ENCODE assay signal across 13 cellular contexts in the genomic region with DNA sequence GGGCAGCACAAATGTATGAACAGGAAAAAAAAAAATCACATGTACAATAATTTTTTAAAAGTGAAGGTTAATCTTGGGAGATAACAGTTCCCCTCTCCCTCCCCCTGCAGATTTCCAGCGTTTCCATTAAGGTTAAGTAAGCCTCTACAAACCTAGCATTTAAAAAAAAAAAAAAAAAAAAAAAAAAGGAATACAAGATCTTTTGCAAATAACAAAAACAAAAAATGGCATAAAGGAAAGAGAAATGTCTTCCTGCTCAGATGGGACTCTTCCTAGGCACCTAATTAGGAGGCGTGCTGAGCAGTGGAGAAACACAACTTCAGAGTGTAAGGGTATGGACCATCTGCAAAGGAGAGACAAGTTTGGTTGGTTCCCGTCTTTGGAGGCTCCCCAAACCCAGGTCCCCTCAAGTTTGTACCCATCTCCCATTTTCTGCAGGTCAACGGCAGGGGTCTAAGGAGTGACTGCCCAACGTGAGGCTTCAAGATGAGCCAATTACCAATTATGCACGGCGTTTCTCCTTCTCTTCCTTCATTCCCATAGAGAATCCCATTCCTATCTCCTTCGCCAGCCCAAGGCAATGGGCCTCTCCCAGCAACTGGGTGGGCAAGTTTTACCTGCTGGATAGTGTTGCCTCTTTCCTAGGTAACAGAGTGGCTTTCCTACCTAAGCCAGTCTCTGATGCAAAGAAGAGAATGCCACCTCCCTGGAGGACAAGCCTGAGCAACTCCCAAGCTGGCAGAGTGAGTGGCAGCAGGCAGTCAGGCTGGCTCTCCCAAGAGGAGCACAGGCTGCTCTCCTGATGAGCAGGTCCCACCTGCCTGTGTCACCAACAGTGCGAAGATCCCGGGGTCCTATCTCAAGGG. TPM values are rescaled to one million over a fixed set of nuclear protein-coding genes. Genes with fewer than 3 reads are reported as not detected.
DNase-seq lines count a peak whose midpoint lies in the region; ATAC-seq and TF ChIP-seq lines count a peak whose summit lies in the region.
"Had no signal": no experiment of that assay in that cellular context is flagged by ENCODE, and none has a peak within 500 bp of the region (broad histone marks: within the 10 kb centered on the region; RNA-seq: fewer than 3 reads in every experiment).

No MANE protein-coding gene starts in this region.

- H3K36me3 Mint-ChIP-seq in activated naive CD4-positive, alpha-beta T cell treated with anti-CD3 and anti-CD28 coated beads, Interleukin-2, amount 50 U/mL, for 72 hours = peaks cover 30 to 36% of the 10 kb centered on the region in 2 donors
- H3K36me3 Mint-ChIP-seq in activated B cell treated with CpG ODN at 0.5 μM for 24 hours (ENCODE audit: low read depth) (peaks cover 69% of the 10 kb centered on the region), immature natural killer cell (peaks cover 11 to 50% (median 30%) of the 10 kb centered on the region in 3 donors)

- no peak for ATAC-seq in activated naive CD4-positive, alpha-beta T cell treated with anti-CD3 and anti-CD28 coated beads, Interleukin-2, amount 50 U/mL, for 72 hours
- ATAC-seq in activated B cell treated with CpG ODN at 0.5 μM for 24 hours (ENCODE audit: low read depth) (no peak), HG03460 (IDR thresholded peaks at IDR 0.05; ENCODE audit: unreplicated experiment) (no peak)
- ATAC-seq: stimulated activated naive CD8-positive, alpha-beta T cell treated with anti-CD3 and anti-CD28 coated beads, Interleukin-15, Interleukin-2, amounts not matched to agents 100 U/mL and 50 U/mL, for 24 hours had no signal

- intact Hi-C loops in activated B cell treated with CpG ODN at 0.5 μM for 24 hours (cut with micrococcal nuclease) = no loop called here
- intact Hi-C loops in dorsolateral prefrontal cortex (cut with DNase I) = loop anchor here in 1 of 2 donors (5.0 kb wide), 1 partner anchor 109 kb away; no protein-coding TSS in a partner anchor

- H3K4me1 ChIP-seq in stomach smooth muscle (ENCODE audit: control insufficient read depth, insufficient read depth, low read length) = peaks cover 24% of the 10 kb centered on the region

- no peak overlapping the region for H3K4me3 Mint-ChIP-seq in activated B cell treated with CpG ODN at 0.5 μM for 24 hours
- no peak overlapping the region for H3K4me3 Mint-ChIP-seq in immature natural killer cell

- H3K27me3 Mint-ChIP-seq in activated B cell treated with CpG ODN at 0.5 μM for 24 hours (no peaks in the 10 kb centered on the region), immature natural killer cell (ENCODE audit: low read depth in 3 of 3) (peaks cover 12 to 17% (median 14%) of the 10 kb centered on the region in 3 donors)

- H3K9me3 Mint-ChIP-seq in activated naive CD4-positive, alpha-beta T cell treated with anti-CD3 and anti-CD28 coated beads, Interleukin-2, amount 50 U/mL, for 72 hours = no peaks in the 10 kb centered on the region
- H3K9me3 Mint-ChIP-seq in activated B cell treated with CpG ODN at 0.5 μM for 24 hours = no peaks in the 10 kb centered on the region
- H3K9me3 Mint-ChIP-seq in immature natural killer cell = no peaks in the 10 kb centered on the region

- TF ChIP-seq CTCF in activated B cell treated with CpG ODN at 0.5 μM for 24 hours (IDR thresholded peaks at IDR 0.05) (no peak), dorsolateral prefrontal cortex (IDR thresholded peaks at IDR 0.05 in 54 of 56, conservative IDR thresholded peaks at IDR 0.05 in 2 of 56; ENCODE audit: low read depth in 1 of 56, partially characterized antibody in 56 of 56) (no peak)

- no peak for DNase-seq in activated naive CD4-positive, alpha-beta T cell treated with anti-CD3 and anti-CD28 coated beads, Interleukin-2, amount 50 U/mL, for 72 hours (ENCODE audit: low spot score in 2 of 2)
- no peak for DNase-seq in activated naive CD4-positive, alpha-beta T cell treated with Interleukin-2 at 50 U/mL for 16 hours
- no peak for DNase-seq in activated B cell treated with CpG ODN at 0.5 μM for 24 hours
- no peak for DNase-seq in immature natural killer cell
- no peak for DNase-seq in ACHN
- DNase-seq in dorsolateral prefrontal cortex = no peak
- DNase-seq: kidney; occipital lobe; stimulated activated naive CD8-positive, alpha-beta T cell treated with anti-CD3 and anti-CD28 coated beads, Interleukin-15, Interleukin-2, amounts not matched to agents 100 U/mL and 50 U/mL, for 24 hours had no signal

- H3K27ac ChIP-seq in stomach smooth muscle (ENCODE audit: low read length) (peak overlapping the region; percentile 24), dorsolateral prefrontal cortex (peak overlapping the region in 1 of 59 donors; percentile 11)

- POLR2A ChIA-PET in activated B cell treated with CpG ODN at 0.5 μM for 24 hours (lab: Charles Lee) = interaction anchor here (0.6 to 7.7 kb wide), 5 partner anchors 8 to 41 kb away, joined by 3 to 118 read pairs (median 6); partner anchors contain the start of genes HNRNPL and RINL

- no peaks in the 10 kb centered on the region for H3K9me3 ChIP-seq in stomach smooth muscle (ENCODE audit: control insufficient read depth in 2 of 2, low read length in 2 of 2)
- H3K9me3 ChIP-seq: BE2C had no signal

- no peaks in the 10 kb centered on the region for H3K27me3 ChIP-seq in stomach smooth muscle (ENCODE audit: control insufficient read depth in 1 of 2, insufficient read depth in 2 of 2, low read length in 2 of 2)
- H3K27me3 ChIP-seq in dorsolateral prefrontal cortex = no peaks in the 10 kb centered on the region
- H3K27me3 ChIP-seq: BE2C had no signal

- H3K9ac ChIP-seq in stomach smooth muscle (ENCODE audit: low read length in 2 of 2) = no peak overlapping the region

- H3K4me3 ChIP-seq in stomach smooth muscle (ENCODE audit: low read length in 2 of 2) = no peak overlapping the region
- no peak overlapping the region for H3K4me3 ChIP-seq in dorsolateral prefrontal cortex

- in situ Hi-C loops in ACHN (cut with HindIII; ENCODE audit: low pct_ligation_motif_present, low pct_unique_long_range_greater_than_20kb, low sequenced_read_pairs) = no loop called here

- H3K4me1 Mint-ChIP-seq in activated B cell treated with CpG ODN at 0.5 μM for 24 hours (peaks cover 14% of the 10 kb centered on the region), immature natural killer cell (peaks cover 17 to 18% of the 10 kb centered on the region in 2 donors)

- peak overlapping the region; percentile 60 to 64 for H3K27ac Mint-ChIP-seq in activated naive CD4-positive, alpha-beta T cell treated with anti-CD3 and anti-CD28 coated beads, Interleukin-2, amount 50 U/mL, for 72 hours
- peak overlapping the region; percentile 65 for H3K27ac Mint-ChIP-seq in activated B cell treated with CpG ODN at 0.5 μM for 24 hours
- H3K27ac Mint-ChIP-seq in immature natural killer cell = peak overlapping the region in 4 of 6 donors; percentile 30 to 57 (median 48)

- peaks cover 50 to 52% of the 10 kb centered on the region in 2 donors for H3K36me3 ChIP-seq in stomach smooth muscle (ENCODE audit: control insufficient read depth in 2 of 2, insufficient read depth in 2 of 2, low read length in 2 of 2)

- CTCF ChIA-PET in activated B cell treated with CpG ODN at 0.5 μM for 24 hours (lab: Charles Lee) = interaction anchor here (1.1 kb wide), 1 partner anchor 51 kb away, joined by 3 read pairs; no protein-coding TSS in a partner anchor

RNA-seq across cellular contexts. Expression of gene ECH1, which starts 5.1 kb away (rescaled TPM):
- 100 to 1,000 TPM; 129 to 170 TPM for total RNA-seq in activated naive CD4-positive, alpha-beta T cell treated with anti-CD3 and anti-CD28 coated beads, Interleukin-2, amount 50 U/mL, for 72 hours
- total RNA-seq in activated B cell treated with CpG ODN at 0.5 μM for 24 hours = 152 and 164 TPM in 2 replicates
- 100 to 1,000 TPM; 243 to 337 (median 327) TPM for polyA plus RNA-seq in immature natural killer cell
- total RNA-seq in dorsolateral prefrontal cortex = 100 to 1,000 TPM in 105 of 120 experiments, 10 to 100 TPM in 15; 63.0 to 163 (median 116) TPM

RNA-seq across cellular contexts. Expression of gene HNRNPL, which starts 13.1 kb away (rescaled TPM):
- 100 to 1,000 TPM; 658 to 720 TPM for total RNA-seq in activated naive CD4-positive, alpha-beta T cell treated with anti-CD3 and anti-CD28 coated beads, Interleukin-2, amount 50 U/mL, for 72 hours
- 528 and 546 TPM in 2 replicates for total RNA-seq in activated B cell treated with CpG ODN at 0.5 μM for 24 hours
- 10 to 100 TPM; 16.8 to 89.6 (median 69.0) TPM for polyA plus RNA-seq in immature natural killer cell
- 100 to 1,000 TPM; 179 to 311 (median 224) TPM for total RNA-seq in dorsolateral prefrontal cortex

RNA-seq across cellular contexts. Expression of gene LGALS4, which starts 23.9 kb away (rescaled TPM):
- under 1 TPM; 0.59 to 0.66 TPM for total RNA-seq in activated naive CD4-positive, alpha-beta T cell treated with anti-CD3 and anti-CD28 coated beads, Interleukin-2, amount 50 U/mL, for 72 hours
- total RNA-seq in activated B cell treated with CpG ODN at 0.5 μM for 24 hours (2.7 and 4.5 TPM in 2 replicates), dorsolateral prefrontal cortex (1 to 10 TPM in 81 of 120 experiments, under 1 TPM in 28, not detected in 11; 0.39 to 4.0 (median 1.4) TPM)
- polyA plus RNA-seq in immature natural killer cell = not detected
- total RNA-seq: NCI-H460 had no signal

RNA-seq across cellular contexts. Expression of gene RINL, which starts 41.4 kb away (rescaled TPM):
- 100 to 1,000 TPM; 105 to 137 TPM for total RNA-seq in activated naive CD4-positive, alpha-beta T cell treated with anti-CD3 and anti-CD28 coated beads, Interleukin-2, amount 50 U/mL, for 72 hours
- total RNA-seq in activated B cell treated with CpG ODN at 0.5 μM for 24 hours (53.5 and 65.0 TPM in 2 replicates), dorsolateral prefrontal cortex (10 to 100 TPM in 29 of 120 experiments, 1 to 10 TPM in 91; 4.1 to 15.2 (median 8.3) TPM)
- polyA plus RNA-seq in immature natural killer cell = 10 to 100 TPM; 20.3 to 64.9 (median 47.3) TPM

RNA-seq across cellular contexts. Expression of gene LGALS7B, which starts 47.7 kb away (rescaled TPM):
- total RNA-seq in activated naive CD4-positive, alpha-beta T cell treated with anti-CD3 and anti-CD28 coated beads, Interleukin-2, amount 50 U/mL, for 72 hours = not detected
- not detected in 2 replicates for total RNA-seq in activated B cell treated with CpG ODN at 0.5 μM for 24 hours
- not detected for polyA plus RNA-seq in immature natural killer cell
- not detected for total RNA-seq in dorsolateral prefrontal cortex
- total RNA-seq: kidney, NCI-H460, occipital lobe had no signal
